ENCODE assay signal across 1 cellular context in genomic region chr12:54232790-54233189, GRCh38.
TF ChIP-seq lines count a peak whose summit lies in the region.

No MANE protein-coding gene starts in this region.

TF ChIP-seq in HCT116, 20 proteins besides CTCF, POLR2A, EP300 and RAD21:
- TF ChIP-seq MAX (IDR thresholded peaks at IDR 0.05) (no peak), JUND (IDR thresholded peaks at IDR 0.05) (no peak), YY1 (IDR thresholded peaks at IDR 0.05; ENCODE audit: extremely low read depth, insufficient replicate concordance, low read depth, low read length) (no peak), CBX3 (IDR thresholded peaks at IDR 0.05; ENCODE audit: low read depth) (no peak), SIN3A (IDR thresholded peaks at IDR 0.05; ENCODE audit: low read depth) (no peak), EZH2phosphoT487 (IDR thresholded peaks at IDR 0.05; ENCODE audit: borderline replicate concordance) (no peak), TCF7L2 (IDR thresholded peaks at IDR 0.05; ENCODE audit: borderline replicate concordance, extremely low read depth, insufficient read depth, insufficient read length) (no peak), SP1 (IDR thresholded peaks at IDR 0.05; ENCODE audit: low read depth) (no peak), SRF (IDR thresholded peaks at IDR 0.05; ENCODE audit: low read depth) (no peak), REST (IDR thresholded peaks at IDR 0.05; ENCODE audit: low read depth) (no peak), ZFX (IDR thresholded peaks at IDR 0.05) (no peak), POLR2AphosphoS5 (IDR thresholded peaks at IDR 0.05; ENCODE audit: low read depth, low read length) (no peak), ZBTB33 (IDR thresholded peaks at IDR 0.05; ENCODE audit: extremely low read depth, insufficient replicate concordance, low read length) (no peak), ELF1 (IDR thresholded peaks at IDR 0.05; ENCODE audit: borderline replicate concordance, low read depth) (no peak), EGR1 (IDR thresholded peaks at IDR 0.05; ENCODE audit: low read depth) (no peak), EZH2 (IDR thresholded peaks at IDR 0.05) (no peak), FOSL1 (IDR thresholded peaks at IDR 0.05; ENCODE audit: low read depth) (no peak), ATF3 (IDR thresholded peaks at IDR 0.05) (no peak)
